ENCODE assay signal across 10 cellular contexts in the genomic region with DNA sequence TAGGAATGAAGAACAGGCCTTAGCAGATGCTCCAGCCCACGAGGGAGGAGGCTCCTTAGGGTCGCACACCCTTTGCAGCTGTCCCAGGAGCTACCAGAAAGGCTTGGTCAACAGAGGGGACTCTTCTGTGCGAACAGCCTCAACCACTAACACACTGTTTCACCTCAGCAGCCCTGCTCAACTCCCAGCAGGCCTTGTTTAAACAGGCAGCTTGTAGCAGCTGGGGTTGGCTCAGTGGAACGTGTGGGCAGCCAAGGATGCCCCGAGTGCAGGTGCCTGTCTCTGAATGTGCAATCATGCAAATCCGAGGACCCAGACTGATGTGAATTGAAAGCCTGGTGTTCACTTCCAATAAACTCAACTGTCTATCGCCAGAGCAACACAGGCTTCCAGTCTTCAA.
DNase-seq lines count a peak whose midpoint lies in the region; ATAC-seq, FAIRE-seq and TF ChIP-seq lines count a peak whose summit lies in the region.
"Had no signal": no experiment of that assay in that cellular context is flagged by ENCODE, and none has a peak within 500 bp of the region (broad histone marks: within the 10 kb centered on the region; RNA-seq: fewer than 3 reads in every experiment).

No MANE protein-coding gene starts in this region.

- H3K4me1 Mint-ChIP-seq in T-helper 1 cell treated with Interleukin-12 subunit alpha and Interleukin-12 subunit beta and Interleukin-4 antibody, amounts not matched to agents 30 μg/mL and 1 μg/mL, for 36 hours (ENCODE audit: low read depth), result peaks cover 7% of the 10 kb centered on the region

- H3K27ac Mint-ChIP-seq in T-helper 1 cell treated with Interleukin-12 subunit alpha and Interleukin-12 subunit beta and Interleukin-4 antibody, amounts not matched to agents 30 μg/mL and 1 μg/mL, for 36 hours, result peak overlapping the region; percentile 12

- no peak for DNase-seq in H54 (ENCODE audit: insufficient read length, low spot score)
- DNase-seq in ascending aorta (ENCODE audit: low spot score in 2 of 2), result no peak
- DNase-seq in HAP-1 (ENCODE audit: low spot score in 2 of 2), result no peak
- DNase-seq in OCI-M2 (lab: John Stamatoyannopoulos, UW; ENCODE audit: unreplicated experiment), result no peak

- H3K9me2 ChIP-seq in DOHH2 (replicated peaks; ENCODE audit: control insufficient read depth, low read length), result no peaks in the 10 kb centered on the region

- TF ChIP-seq CTCF in DOHH2 (IDR thresholded peaks at IDR 0.05; ENCODE audit: low read depth, low read length, poor library complexity, severe bottlenecking), result no peak
- no peak for TF ChIP-seq CTCF in ascending aorta (IDR thresholded peaks at IDR 0.05)

- H3K4me2 ChIP-seq in DOHH2 (ENCODE audit: low read length), result peak overlapping the region; percentile 87

- H3F3A ChIP-seq in DOHH2 (ENCODE audit: control insufficient read depth, insufficient read depth), result peaks cover 17% of the 10 kb centered on the region

- in situ Hi-C loops in HAP-1 (cut with MboI; ENCODE audit: low sequenced_read_pairs), result no loop called here

- no peak overlapping the region for H3K4me3 Mint-ChIP-seq in T-helper 1 cell treated with Interleukin-12 subunit alpha and Interleukin-12 subunit beta and Interleukin-4 antibody, amounts not matched to agents 30 μg/mL and 1 μg/mL, for 36 hours

- peaks cover 71% of the 10 kb centered on the region for H3K4me1 ChIP-seq in DOHH2 (ENCODE audit: control insufficient read depth, low read length)
- H3K4me1 ChIP-seq in ascending aorta, result no peaks in the 10 kb centered on the region
- H3K4me1 ChIP-seq in HAP-1, result no peaks in the 10 kb centered on the region

- H3K4me3 ChIP-seq in DOHH2 (ENCODE audit: low read length), result peak overlapping the region; percentile 67
- H3K4me3 ChIP-seq in ascending aorta, result no peak overlapping the region
- H3K4me3 ChIP-seq in HAP-1, result no peak overlapping the region
- H3K4me3 ChIP-seq: upper lobe of left lung had no signal

- peak; percentile 89 for ATAC-seq in GM19328 (IDR thresholded peaks at IDR 0.05; ENCODE audit: unreplicated experiment)
- peak; percentile 91 for ATAC-seq in HG03159 (IDR thresholded peaks at IDR 0.05; ENCODE audit: unreplicated experiment)

- H3K9me3 Mint-ChIP-seq in T-helper 1 cell treated with Interleukin-12 subunit alpha and Interleukin-12 subunit beta and Interleukin-4 antibody, amounts not matched to agents 30 μg/mL and 1 μg/mL, for 36 hours, result peaks cover 19% of the 10 kb centered on the region

- H3K27ac ChIP-seq in DOHH2 (ENCODE audit: low read depth, low read length) (peak overlapping the region; percentile 84), ascending aorta (no peak overlapping the region)

- no peaks in the 10 kb centered on the region for H3K27me3 Mint-ChIP-seq in T-helper 1 cell treated with Interleukin-12 subunit alpha and Interleukin-12 subunit beta and Interleukin-4 antibody, amounts not matched to agents 30 μg/mL and 1 μg/mL, for 36 hours (ENCODE audit: low read depth)

- H3K27me3 ChIP-seq in DOHH2 (ENCODE audit: control insufficient read depth, low read length), result peaks cover 5% of the 10 kb centered on the region
- no peaks in the 10 kb centered on the region for H3K27me3 ChIP-seq in ascending aorta
- H3K27me3 ChIP-seq in HAP-1 (ENCODE audit: low read depth), result peaks cover 4% of the 10 kb centered on the region; the same call in 1 of the 2 replicates
- H3K27me3 ChIP-seq: upper lobe of left lung had no signal

- no peak for FAIRE-seq in H54 (lab: Jason Lieb, UNC)
- FAIRE-seq: H1 had no signal

- peaks cover 5% of the 10 kb centered on the region for H3K36me3 Mint-ChIP-seq in T-helper 1 cell treated with Interleukin-12 subunit alpha and Interleukin-12 subunit beta and Interleukin-4 antibody, amounts not matched to agents 30 μg/mL and 1 μg/mL, for 36 hours (ENCODE audit: low read depth)

- peaks cover 20% of the 10 kb centered on the region for H3K9me3 ChIP-seq in DOHH2 (ENCODE audit: control insufficient read depth, insufficient read depth, low read length)
- no peaks in the 10 kb centered on the region for H3K9me3 ChIP-seq in ascending aorta
- H3K9me3 ChIP-seq in HAP-1, result no peaks in the 10 kb centered on the region

- no peaks in the 10 kb centered on the region for H3K36me3 ChIP-seq in DOHH2 (ENCODE audit: control insufficient read depth, low read length)
- no peaks in the 10 kb centered on the region for H3K36me3 ChIP-seq in ascending aorta
- H3K36me3 ChIP-seq in HAP-1 (replicated peaks), result no peaks in the 10 kb centered on the region
- H3K36me3 ChIP-seq: upper lobe of left lung had no signal

- intact Hi-C loops in ascending aorta (cut with DNase I), result no loop called here

- no peak for TF ChIP-seq POLR2A in H54 (IDR thresholded peaks at IDR 0.05; ENCODE audit: low read depth, low read length)

- no peaks in the 10 kb centered on the region for H3K79me2 ChIP-seq in DOHH2 (ENCODE audit: control insufficient read depth, low read length)

- H4K20me1 ChIP-seq in DOHH2 (ENCODE audit: control insufficient read depth, insufficient read depth, low read depth, low read length), result no peaks in the 10 kb centered on the region
